In genomic region chr1:150464422-150464826, GRCh38 we compare ENCODE assay signal across 8 cellular contexts. TPM values are rescaled to one million over a fixed set of nuclear protein-coding genes. Genes with fewer than 3 reads are reported as not detected.
A peak's percentile ranks its signal among the peaks of the same experiment; 100 is the strongest.
DNase-seq lines count a peak whose midpoint lies in the region; ATAC-seq and TF ChIP-seq lines count a peak whose summit lies in the region.

No MANE protein-coding gene starts in this region.

- POLR2A ChIA-PET in RWPE1 (lab: Yijun Ruan, JAX; ENCODE audit: low non-redundant PET) = no interaction called here

- no peak for TF ChIP-seq POLR2A in upper lobe of left lung (IDR thresholded peaks at IDR 0.05)

- H3K9ac ChIP-seq in parathyroid adenoma = no peak overlapping the region

- no peak overlapping the region for H3K4me3 ChIP-seq in foreskin fibroblast (ENCODE audit: low read depth in 1 of 2, low read length in 2 of 2)
- no peak overlapping the region for H3K4me3 ChIP-seq in parathyroid adenoma (ENCODE audit: low read depth, low read length)
- H3K4me3 ChIP-seq in upper lobe of left lung = no peak overlapping the region

- H3K27me3 ChIP-seq in parathyroid adenoma (ENCODE audit: control insufficient read depth, insufficient read depth, low read length) = no peaks in the 10 kb centered on the region
- no peaks in the 10 kb centered on the region for H3K27me3 ChIP-seq in upper lobe of left lung

- DNase-seq in DMS114 treated with DMSO at 0.1 percent for 48 hours (lab: John Stamatoyannopoulos, UW; ENCODE audit: unreplicated experiment) (peak; percentile 74), LHCN-M2 (ENCODE audit: low read depth) (peak; percentile 41), RWPE1 (ENCODE audit: low spot score) (peak; percentile 64), foreskin fibroblast (peak; percentile 37 to 78), upper lobe of left lung (peak in 1 of 2 donors; percentile 59)
- peak; percentile 32 to 47 for DNase-seq in activated T-helper 1 cell treated with anti-CD3 and anti-CD28 coated beads, Interleukin-2, amount 50 U/mL, for 16 hours (ENCODE audit: low read depth in 1 of 2, low spot score in 1 of 2)

- 34 to 37% methylated on average over 4 of the region's 4 CpGs for WGBS in upper lobe of left lung, 2 donors

- TF ChIP-seq CTCF in RWPE1 (conservative IDR thresholded peaks at IDR 0.05; ENCODE audit: low read depth) = peak; percentile 72
- peak; percentile 73 for TF ChIP-seq CTCF in foreskin fibroblast (IDR thresholded peaks at IDR 0.05; ENCODE audit: low read depth, low read length)
- peak; percentile 56 for TF ChIP-seq CTCF in parathyroid adenoma (IDR thresholded peaks at IDR 0.05)
- TF ChIP-seq CTCF in upper lobe of left lung (IDR thresholded peaks at IDR 0.05) = peak; percentile 54 to 79 (median 74)

- no peaks in the 10 kb centered on the region for H3K79me2 ChIP-seq in parathyroid adenoma

- no peak overlapping the region for H3K27ac ChIP-seq in RWPE1
- H3K27ac ChIP-seq in parathyroid adenoma = no peak overlapping the region
- no peak overlapping the region for H3K27ac ChIP-seq in upper lobe of left lung

- no peak overlapping the region for H3K4me2 ChIP-seq in parathyroid adenoma (ENCODE audit: low read length)

- CTCF ChIA-PET in RWPE1 (lab: Yijun Ruan, JAX) = interaction anchor here (0.8 kb wide), 1 partner anchor 92 kb away, joined by 3 read pairs; no protein-coding TSS in a partner anchor

- H3K36me3 ChIP-seq in parathyroid adenoma (ENCODE audit: control insufficient read depth, insufficient read depth, low read length) (no peaks in the 10 kb centered on the region), upper lobe of left lung (peaks cover 12 to 76% (median 44%) of the 10 kb centered on the region in 4 donors)

- no peak for TF ChIP-seq EP300 in upper lobe of left lung (IDR thresholded peaks at IDR 0.05)

- no peaks in the 10 kb centered on the region for H3K4me1 ChIP-seq in parathyroid adenoma
- H3K4me1 ChIP-seq in upper lobe of left lung = no peaks in the 10 kb centered on the region

- no peak overlapping the region for H2AFZ ChIP-seq in parathyroid adenoma

- H3K9me3 ChIP-seq in parathyroid adenoma (ENCODE audit: control insufficient read depth, low read length) (no peaks in the 10 kb centered on the region), upper lobe of left lung (no peaks in the 10 kb centered on the region)

- peak; percentile 49 to 82 for ATAC-seq in upper lobe of left lung (ENCODE audit: low FRiP score in 2 of 2)
- ATAC-seq in GM18870 (IDR thresholded peaks at IDR 0.05; ENCODE audit: unreplicated experiment) = no peak

RNA-seq across cellular contexts. Expression of gene TARS2, which starts 22.8 kb away (rescaled TPM):
- 16.4 and 18.9 TPM in 2 replicates for total RNA-seq in LHCN-M2 (2014; rRNA removed)
- polyA plus RNA-seq in LHCN-M2 (2012) = 15.0 TPM
- total RNA-seq in upper lobe of left lung = 10 to 100 TPM in 4 of 6 donors, 1 to 10 TPM in 2; 7.1 to 24.1 (median 14.2) TPM

RNA-seq across cellular contexts. Expression of gene ECM1, which starts 43.5 kb away (rescaled TPM):
- total RNA-seq in LHCN-M2 (2014; rRNA removed) (108 and 129 TPM in 2 replicates), upper lobe of left lung (10 to 100 TPM in 3 of 6 donors, 1 to 10 TPM in 3; 2.2 to 21.1 (median 14.4) TPM)
- 222 TPM for polyA plus RNA-seq in LHCN-M2 (2012)

RNA-seq across cellular contexts. Expression of gene FALEC, which starts 51.1 kb away (rescaled TPM):
- not detected in 2 replicates for total RNA-seq in LHCN-M2 (2014; rRNA removed)
- 0.36 TPM for polyA plus RNA-seq in LHCN-M2 (2012)
- total RNA-seq in upper lobe of left lung = 1 to 10 TPM in 1 of 6 donors, not detected in 5; 4.2 TPM
